Comparison of ENCODE assay signal across 25 cellular contexts in genomic region chr1:186239211-186239610, GRCh38. TPM values are rescaled to one million over a fixed set of nuclear protein-coding genes. Genes with fewer than 3 reads are reported as not detected.
"Had no signal": no experiment of that assay in that cellular context is flagged by ENCODE, and none has a peak within 500 bp of the region (broad histone marks: within the 10 kb centered on the region; RNA-seq: fewer than 3 reads in every experiment).

No MANE protein-coding gene starts in this region.

- H3K4me1 ChIP-seq: esophagus muscularis mucosa, gastrocnemius medialis, heart left ventricle, stomach, upper lobe of right lung had no signal

- H3K27ac ChIP-seq: coronary artery, esophagus muscularis mucosa, heart left ventricle, neutrophil, SK-N-MC, stomach, upper lobe of right lung, WERI-Rb-1 had no signal

- H3K36me3 Mint-ChIP-seq: activated naive CD8-positive, alpha-beta T cell; brain; mesothelial cell of epicardium; natural killer cell treated with Interleukin-12 subunit alpha and Interleukin-12 subunit beta and Interleukin-15 and Interleukin-18, amount 100 ng/mL, for 72 hours had no signal

- ATAC-seq: heart left ventricle; left lobe of liver; natural killer cell treated with Interleukin-12 subunit alpha and Interleukin-12 subunit beta and Interleukin-15 and Interleukin-18, amount 100 ng/mL, for 72 hours; upper lobe of right lung had no signal

- H3K9me3 Mint-ChIP-seq: brain; natural killer cell treated with Interleukin-12 subunit alpha and Interleukin-12 subunit beta and Interleukin-15 and Interleukin-18, amount 100 ng/mL, for 72 hours had no signal

- H3K27me3 Mint-ChIP-seq: brain had no signal

- H3K9me3 ChIP-seq: esophagus muscularis mucosa, gastrocnemius medialis, heart left ventricle, neutrophil, stomach, upper lobe of right lung had no signal

- DNase-seq: activated CD4-positive, alpha-beta T cell treated with anti-CD3 and anti-CD28 coated beads for 1 hour; activated CD8-positive, alpha-beta memory T cell treated with anti-CD3 and anti-CD28 coated beads for 24 hours; amniotic stem cell; central memory CD4-positive, alpha-beta T cell; effector CD8-positive, alpha-beta T cell; gastrocnemius medialis; heart left ventricle; kidney; stimulated activated CD4-positive, alpha-beta T cell treated with anti-CD3 and anti-CD28 coated beads, Interleukin-15, amount 100 ng/mL, for 24 hours; stimulated activated CD4-positive, alpha-beta T cell treated with anti-CD3 and anti-CD28 coated beads, Interleukin-2, amount 100 ng/mL, for 48 hours; stomach; upper lobe of right lung; WERI-Rb-1 had no signal

- H3K27ac Mint-ChIP-seq: activated naive CD8-positive, alpha-beta T cell; brain; mesothelial cell of epicardium; natural killer cell treated with Interleukin-12 subunit alpha and Interleukin-12 subunit beta and Interleukin-15 and Interleukin-18, amount 100 ng/mL, for 72 hours had no signal

- H3K4me1 Mint-ChIP-seq: brain, mesothelial cell of epicardium had no signal

- H3K4me3 ChIP-seq: coronary artery, esophagus muscularis mucosa, gastrocnemius medialis, heart left ventricle, SK-N-MC, stomach, upper lobe of right lung had no signal

- H3K36me3 ChIP-seq: esophagus muscularis mucosa, gastrocnemius medialis, heart left ventricle, neutrophil, stomach, upper lobe of right lung, WERI-Rb-1 had no signal

- H3K27me3 ChIP-seq: esophagus muscularis mucosa, gastrocnemius medialis, heart left ventricle, neutrophil, stomach, upper lobe of right lung had no signal

- H3K4me3 Mint-ChIP-seq: activated naive CD8-positive, alpha-beta T cell; brain; mesothelial cell of epicardium; natural killer cell treated with Interleukin-12 subunit alpha and Interleukin-12 subunit beta and Interleukin-15 and Interleukin-18, amount 100 ng/mL, for 72 hours had no signal

RNA-seq across cellular contexts. Expression of gene PRG4, which starts 56.9 kb away (rescaled TPM):
- total RNA-seq: lung microvascular endothelial cell; natural killer cell treated with Interleukin-12 subunit alpha and Interleukin-12 subunit beta and Interleukin-15 and Interleukin-18, amount 100 ng/mL, for 72 hours; renal cortical epithelial cell; skeletal muscle tissue had no signal
